11 cellular contexts compared by ENCODE assay signal in genomic region chr6:37607949-37608348, GRCh38.
DNase-seq lines count a peak whose midpoint lies in the region; ATAC-seq and TF ChIP-seq lines count a peak whose summit lies in the region.
"Had no signal": no experiment of that assay in that cellular context is flagged by ENCODE, and none has a peak within 500 bp of the region (broad histone marks: within the 10 kb centered on the region; RNA-seq: fewer than 3 reads in every experiment).

No MANE protein-coding gene starts in this region.

- no peak overlapping the region for H3K4me3 Mint-ChIP-seq in CD4-positive, alpha-beta T cell
- no peak overlapping the region for H3K4me3 Mint-ChIP-seq in HFFc6

- no peaks in the 10 kb centered on the region for H3K9me3 ChIP-seq in CD4-positive, alpha-beta T cell (ENCODE audit: control insufficient read depth, low read length)
- H3K9me3 ChIP-seq: spleen had no signal

- no peaks in the 10 kb centered on the region for H3K9me3 Mint-ChIP-seq in CD4-positive, alpha-beta T cell
- H3K9me3 Mint-ChIP-seq in HFFc6 = no peaks in the 10 kb centered on the region

- ATAC-seq in CD4-positive, alpha-beta T cell (ENCODE audit: poor library complexity) = no peak
- ATAC-seq in HG03432 (IDR thresholded peaks at IDR 0.05; ENCODE audit: unreplicated experiment) = no peak
- no peak for ATAC-seq in activated CD4-positive, CD25-positive, alpha-beta regulatory T cell treated with anti-CD3 and anti-CD28 coated beads, Interleukin-2, amount 50 U/mL, for 24 hours

- H3K4me3 ChIP-seq in WI38 (ENCODE audit: low read depth, low read length) = no peak overlapping the region
- H3K4me3 ChIP-seq: spleen had no signal

- intact Hi-C loops in CD4-positive, alpha-beta T cell (cut with DNase I, micrococcal nuclease) = no loop called here

- no peaks in the 10 kb centered on the region for H3K27me3 ChIP-seq in CD4-positive, alpha-beta T cell (ENCODE audit: control insufficient read depth, insufficient read depth, low read length)
- H3K27me3 ChIP-seq: spleen had no signal

- POLR2A ChIA-PET in CD4-positive, alpha-beta T cell (lab: Charles Lee) = no interaction called here

- peaks cover 5% of the 10 kb centered on the region for H3K27me3 Mint-ChIP-seq in CD4-positive, alpha-beta T cell
- H3K27me3 Mint-ChIP-seq in HFFc6 (ENCODE audit: insufficient read depth) = peaks cover 21% of the 10 kb centered on the region

- no peaks in the 10 kb centered on the region for H3K4me1 Mint-ChIP-seq in CD4-positive, alpha-beta T cell (ENCODE audit: low read depth)
- peaks cover 14% of the 10 kb centered on the region for H3K4me1 Mint-ChIP-seq in HFFc6 (ENCODE audit: low read depth)

- peak; percentile 17 for TF ChIP-seq CTCF in CD4-positive, alpha-beta T cell (IDR thresholded peaks at IDR 0.05)
- peak; percentile 78 for TF ChIP-seq CTCF in HFFc6 (IDR thresholded peaks at IDR 0.05)
- TF ChIP-seq CTCF in WI38 (IDR thresholded peaks at IDR 0.05; ENCODE audit: low read depth, low read length) = peak; percentile 36; the same call in 1 of the 2 replicates

- no peak for DNase-seq in CD4-positive, alpha-beta T cell
- DNase-seq in HFFc6 (no peak), left kidney (ENCODE audit: low read depth, low spot score) (peak; percentile 59), NOMO-1 treated with DMSO at 0.1 percent for 48 hours (lab: John Stamatoyannopoulos, UW; ENCODE audit: unreplicated experiment) (no peak), T-helper 1 cell (no peak)
- DNase-seq: amniotic stem cell, NCI-H1436 treated with DMSO at 0.1 percent for 48 hours, spleen had no signal

- CTCF ChIA-PET in CD4-positive, alpha-beta T cell (lab: Charles Lee) = interaction anchor here (1.0 kb wide), 1 partner anchor 120 kb away, joined by 3 read pairs; no protein-coding TSS in a partner anchor

- H3K27ac ChIP-seq in CD4-positive, alpha-beta T cell (ENCODE audit: low read depth, low read length) = no peak overlapping the region
- H3K27ac ChIP-seq: spleen had no signal

- H3K36me3 Mint-ChIP-seq in CD4-positive, alpha-beta T cell (ENCODE audit: low read depth) = no peaks in the 10 kb centered on the region
- no peaks in the 10 kb centered on the region for H3K36me3 Mint-ChIP-seq in HFFc6 (ENCODE audit: low read depth)

- H3K27ac Mint-ChIP-seq in CD4-positive, alpha-beta T cell = no peak overlapping the region
- H3K27ac Mint-ChIP-seq in HFFc6 = no peak overlapping the region

Comparison
In these comparisons a context has a peak if more than half of its experiments do, and no peak if none do; other contexts are left out.
1. CTCF ChIP-seq: peak in every context shown above with its lines; median percentile 78 in HFFc6; 36 in WI38; 17 in CD4-positive, alpha-beta T cell.